In genomic region chr1:150178543-150178942, GRCh38 we compare ENCODE assay signal across 19 cellular contexts. TPM values are rescaled to one million over a fixed set of nuclear protein-coding genes. Genes with fewer than 3 reads are reported as not detected.
DNase-seq lines count a peak whose midpoint lies in the region; ATAC-seq, FAIRE-seq and TF ChIP-seq lines count a peak whose summit lies in the region.
"Had no signal": no experiment of that assay in that cellular context is flagged by ENCODE, and none has a peak within 500 bp of the region (broad histone marks: within the 10 kb centered on the region; RNA-seq: fewer than 3 reads in every experiment).

No MANE protein-coding gene starts in this region.

- no peak for FAIRE-seq in small intestine (lab: Jason Lieb, UNC)
- FAIRE-seq: HTR-8/SVneo had no signal

- peaks cover 0 to 2% of the 10 kb centered on the region in 2 donors for H3K4me1 ChIP-seq in small intestine (ENCODE audit: control insufficient read depth in 2 of 2, insufficient read depth in 1 of 2, low read depth in 1 of 2, low read length in 1 of 2)

- H3K36me3 ChIP-seq in small intestine (ENCODE audit: control insufficient read depth in 2 of 2, insufficient read depth in 2 of 2, low read length in 2 of 2): no peaks in the 10 kb centered on the region
- H3K36me3 ChIP-seq: MG63 had no signal

- H3K4me3 ChIP-seq in HL-60 (replicated peaks; ENCODE audit: insufficient read depth, low read length) (no peak overlapping the region), small intestine (ENCODE audit: low read depth in 1 of 2, low read length in 2 of 2) (no peak overlapping the region)
- H3K4me3 ChIP-seq: MG63 had no signal

- no peaks in the 10 kb centered on the region for H3K9me3 ChIP-seq in small intestine (ENCODE audit: control insufficient read depth, low read depth)
- H3K9me3 ChIP-seq: MG63 had no signal

- intact Hi-C loops in head of caudate nucleus (cut with DNase I): no loop called here

- ATAC-seq in HG03196 (IDR thresholded peaks at IDR 0.05; ENCODE audit: unreplicated experiment): no peak
- ATAC-seq: T-cell had no signal

- no peaks in the 10 kb centered on the region for H3K27me3 ChIP-seq in HL-60 (ENCODE audit: insufficient read depth, poor library complexity, severe bottlenecking)
- H3K27me3 ChIP-seq in small intestine (ENCODE audit: control insufficient read depth in 2 of 2, insufficient read depth in 2 of 2, low read length in 2 of 2): no peaks in the 10 kb centered on the region
- H3K27me3 ChIP-seq: MG63 had no signal

- H3K27ac ChIP-seq in HL-60 (replicated peaks) (peak overlapping the region; percentile 49), small intestine (ENCODE audit: low read depth in 1 of 2, low read length in 1 of 2) (peak overlapping the region in 1 of 2 donors; percentile 62)

- TF ChIP-seq CTCF in HL-60 (IDR thresholded peaks at IDR 0.05; ENCODE audit: insufficient read depth, low read length): no peak

- peak in 1 of 2 experiments; percentile 82 for DNase-seq in HL-60 (ENCODE audit: low read depth in 1 of 2, low spot score in 1 of 2)
- DNase-seq in MV-4-11 (lab: John Stamatoyannopoulos, UW): peak; percentile 74
- peak; percentile 79 for DNase-seq in SKM-1 treated with dmso at 0.1 percent for 144 hours (lab: John Stamatoyannopoulos, UW; ENCODE audit: unreplicated experiment)
- DNase-seq in small intestine: peak; percentile 28
- DNase-seq in NCI-H2171 treated with DMSO at 0.1 percent for 48 hours (lab: John Stamatoyannopoulos, UW): no peak
- no peak for DNase-seq in head of caudate nucleus
- DNase-seq: CD4-positive, CD25-positive, alpha-beta regulatory T cell; COR-L47; DMS 273 treated with DMSO at 0.1 percent for 48 hours; GDM1; H7; Karpas-422; MG63; NCI-H1694 treated with DMSO at 0.1 percent for 48 hours; NCI-H510A; NCI-H774; T-cell had no signal

RNA-seq across cellular contexts. Expression of gene PLEKHO1, which starts 28.8 kb away (rescaled TPM):
- 10 to 100 TPM in 2 of 3 donors, 1 to 10 TPM in 1; 8.1 to 38.4 (median 29.8) TPM for polyA plus RNA-seq in small intestine

RNA-seq across cellular contexts. Expression of gene ANP32E, which starts 57.4 kb away (rescaled TPM):
- polyA plus RNA-seq in small intestine: 10 to 100 TPM; 13.2 to 45.1 (median 16.1) TPM

Comparison
In these comparisons a context has a peak if more than half of its experiments do, and no peak if none do; other contexts are left out.
1. DNase-seq: peak in MV-4-11 (single experiment), SKM-1 treated with dmso at 0.1 percent for 144 hours (single experiment) and small intestine (single experiment); none in NCI-H2171 treated with DMSO at 0.1 percent for 48 hours (single experiment) and head of caudate nucleus (0 of 42).